ENCODE assay signal across 16 cellular contexts in the genomic region with DNA sequence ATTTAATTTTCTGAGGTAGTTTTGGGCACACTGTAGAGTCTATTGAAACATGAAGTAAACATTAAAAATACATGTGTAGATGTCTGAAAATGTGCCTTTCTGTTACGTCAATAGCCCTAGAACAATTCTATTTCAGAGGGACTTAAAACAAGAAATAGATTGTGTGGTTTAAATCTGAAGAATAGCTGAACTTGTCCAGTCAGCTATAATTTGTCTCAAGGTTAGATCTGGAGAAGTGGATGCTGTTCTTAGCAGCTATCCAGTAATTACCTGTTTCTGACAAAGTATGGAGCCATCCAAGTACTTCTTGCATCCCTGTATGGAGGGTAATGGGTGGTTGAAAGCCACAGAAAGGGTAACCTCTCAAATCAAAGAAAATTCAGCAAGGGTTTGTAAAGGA.
"Had no signal": no experiment of that assay in that cellular context is flagged by ENCODE, and none has a peak within 500 bp of the region (broad histone marks: within the 10 kb centered on the region; RNA-seq: fewer than 3 reads in every experiment).

No MANE protein-coding gene starts in this region.

- H3K36me3 ChIP-seq: colonic mucosa had no signal

- H3K4me3 Mint-ChIP-seq: activated naive CD8-positive, alpha-beta T cell treated with anti-CD3 and anti-CD28 coated beads, Interleukin-2, amount 50 U/mL, for 24 hours; neural crest cell had no signal

- H3K4me1 ChIP-seq: colonic mucosa, left lung, pancreas, vagina had no signal

- ATAC-seq: activated naive CD8-positive, alpha-beta T cell treated with anti-CD3 and anti-CD28 coated beads, Interleukin-2, amount 50 U/mL, for 24 hours; left lung; pancreas had no signal

- H3K4me3 ChIP-seq: colonic mucosa, esophagus squamous epithelium, left lung, pancreas, skin epidermis, tibial nerve, vagina had no signal

- FAIRE-seq: astrocyte had no signal

- DNase-seq: activated CD4-positive, alpha-beta T cell treated with anti-CD3 and anti-CD28 coated beads for 4 hours; activated CD8-positive, alpha-beta memory T cell treated with anti-CD3 and anti-CD28 coated beads for 24 hours; activated gamma-delta T cell; activated naive CD8-positive, alpha-beta T cell treated with anti-CD3 and anti-CD28 coated beads, Interleukin-2, amount 50 U/mL, for 24 hours; colonic mucosa; esophagus squamous epithelium; foreskin fibroblast; islet precursor cell; left lung; pancreas; T1000 had no signal

- H3K27ac ChIP-seq: colonic mucosa, esophagus squamous epithelium, left lung, pancreas, skin epidermis, tibial nerve, vagina had no signal

- H3K27me3 ChIP-seq: colonic mucosa, esophagus squamous epithelium, left lung, pancreas, tibial nerve, vagina had no signal

- H3K4me1 Mint-ChIP-seq: neural crest cell had no signal

- H3K9me3 Mint-ChIP-seq: activated naive CD8-positive, alpha-beta T cell treated with anti-CD3 and anti-CD28 coated beads, Interleukin-2, amount 50 U/mL, for 24 hours; neural crest cell had no signal

- H3K9me3 ChIP-seq: colonic mucosa, esophagus squamous epithelium, left lung, pancreas, tibial nerve, vagina had no signal

- H3K27me3 Mint-ChIP-seq: activated naive CD8-positive, alpha-beta T cell treated with anti-CD3 and anti-CD28 coated beads, Interleukin-2, amount 50 U/mL, for 24 hours had no signal

- H3K27ac Mint-ChIP-seq: activated naive CD8-positive, alpha-beta T cell treated with anti-CD3 and anti-CD28 coated beads, Interleukin-2, amount 50 U/mL, for 24 hours had no signal
